2 cellular contexts compared by ENCODE assay signal in genomic region chr19:57867868-57868492, GRCh38.
TF ChIP-seq lines count a peak whose summit lies in the region.

No MANE protein-coding gene starts in this region.

TF ChIP-seq in PFSK-1, 5 proteins besides CTCF, POLR2A, EP300 and RAD21:
- no peak for TF ChIP-seq FOXP2 (optimal IDR thresholded peaks at IDR 0.05; ENCODE audit: borderline replicate concordance, extremely low read depth, extremely low read length, insufficient read depth)
- no peak for TF ChIP-seq TAF1 (IDR thresholded peaks at IDR 0.05; ENCODE audit: borderline replicate concordance, insufficient read depth, low read length)
- TF ChIP-seq, protein P1, sequence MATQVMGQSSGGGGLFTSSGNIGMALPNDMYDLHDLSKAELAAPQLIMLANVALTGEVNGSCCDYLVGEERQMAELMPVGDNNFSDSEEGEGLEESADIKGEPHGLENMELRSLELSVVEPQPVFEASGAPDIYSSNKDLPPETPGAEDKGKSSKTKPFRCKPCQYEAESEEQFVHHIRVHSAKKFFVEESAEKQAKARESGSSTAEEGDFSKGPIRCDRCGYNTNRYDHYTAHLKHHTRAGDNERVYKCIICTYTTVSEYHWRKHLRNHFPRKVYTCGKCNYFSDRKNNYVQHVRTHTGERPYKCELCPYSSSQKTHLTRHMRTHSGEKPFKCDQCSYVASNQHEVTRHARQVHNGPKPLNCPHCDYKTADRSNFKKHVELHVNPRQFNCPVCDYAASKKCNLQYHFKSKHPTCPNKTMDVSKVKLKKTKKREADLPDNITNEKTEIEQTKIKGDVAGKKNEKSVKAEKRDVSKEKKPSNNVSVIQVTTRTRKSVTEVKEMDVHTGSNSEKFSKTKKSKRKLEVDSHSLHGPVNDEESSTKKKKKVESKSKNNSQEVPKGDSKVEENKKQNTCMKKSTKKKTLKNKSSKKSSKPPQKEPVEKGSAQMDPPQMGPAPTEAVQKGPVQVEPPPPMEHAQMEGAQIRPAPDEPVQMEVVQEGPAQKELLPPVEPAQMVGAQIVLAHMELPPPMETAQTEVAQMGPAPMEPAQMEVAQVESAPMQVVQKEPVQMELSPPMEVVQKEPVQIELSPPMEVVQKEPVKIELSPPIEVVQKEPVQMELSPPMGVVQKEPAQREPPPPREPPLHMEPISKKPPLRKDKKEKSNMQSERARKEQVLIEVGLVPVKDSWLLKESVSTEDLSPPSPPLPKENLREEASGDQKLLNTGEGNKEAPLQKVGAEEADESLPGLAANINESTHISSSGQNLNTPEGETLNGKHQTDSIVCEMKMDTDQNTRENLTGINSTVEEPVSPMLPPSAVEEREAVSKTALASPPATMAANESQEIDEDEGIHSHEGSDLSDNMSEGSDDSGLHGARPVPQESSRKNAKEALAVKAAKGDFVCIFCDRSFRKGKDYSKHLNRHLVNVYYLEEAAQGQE (IDR thresholded peaks at IDR 0.05; ENCODE audit: insufficient read depth in 1 of 2, low read depth in 2 of 2, low read length in 2 of 2) = no peak
- TF ChIP-seq SIN3A (IDR thresholded peaks at IDR 0.05; ENCODE audit: borderline replicate concordance, insufficient read depth, low read length) = no peak
- TF ChIP-seq POLR2AphosphoS5 (IDR thresholded peaks at IDR 0.05; ENCODE audit: low read depth, low read length) = peak; percentile 23; the same call in 1 of the 2 replicates

TF ChIP-seq in endothelial cell of umbilical vein, 7 proteins besides CTCF, POLR2A, EP300 and RAD21:
- no peak for TF ChIP-seq FOS (IDR thresholded peaks at IDR 0.05; ENCODE audit: borderline replicate concordance, insufficient read depth, low read length)
- no peak for TF ChIP-seq POLR2AphosphoS5 (IDR thresholded peaks at IDR 0.05; ENCODE audit: insufficient read depth, low read depth, low read length)
- no peak for TF ChIP-seq JUN (IDR thresholded peaks at IDR 0.05; ENCODE audit: borderline replicate concordance, insufficient read depth, insufficient read length, low read depth)
- TF ChIP-seq MYC (IDR thresholded peaks at IDR 0.05; ENCODE audit: low read depth, low read length) = no peak
- TF ChIP-seq GATA2 (IDR thresholded peaks at IDR 0.05; ENCODE audit: insufficient read depth, insufficient read length, low read depth, low read length) = no peak
- no peak for TF ChIP-seq EZH2 (IDR thresholded peaks at IDR 0.05; ENCODE audit: borderline replicate concordance, low read depth, low read length, severe bottlenecking)
- TF ChIP-seq MAX (IDR thresholded peaks at IDR 0.05; ENCODE audit: insufficient read depth, insufficient read length) = no peak
